8 cellular contexts compared by ENCODE assay signal in the genomic region with DNA sequence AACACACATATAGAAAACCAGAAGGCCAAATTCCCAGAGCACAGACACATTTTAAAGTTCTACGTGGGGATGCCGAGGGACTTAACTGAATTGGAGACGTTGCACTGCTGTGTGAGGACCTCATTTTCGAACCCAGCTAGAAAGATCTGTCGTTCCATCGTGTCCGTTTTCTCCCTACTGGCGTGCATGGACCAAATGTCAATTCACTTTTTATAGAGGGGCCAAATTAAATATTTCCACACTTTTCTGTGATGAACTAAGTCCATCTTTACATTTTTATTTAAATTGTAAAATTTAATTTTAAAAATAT. TPM values are rescaled to one million over a fixed set of nuclear protein-coding genes. Genes with fewer than 3 reads are reported as not detected.
DNase-seq lines count a peak whose midpoint lies in the region; ATAC-seq and TF ChIP-seq lines count a peak whose summit lies in the region.

No MANE protein-coding gene starts in this region.

- H3K4me3 ChIP-seq in gastroesophageal sphincter, result peak overlapping the region; percentile 77 to 91

- peaks cover 58% of the 10 kb centered on the region for H3K4me1 Mint-ChIP-seq in activated CD8-positive, alpha-beta memory T cell treated with anti-CD3 and anti-CD28 coated beads, Interleukin-2, amount 10 ng/mL, durations not matched to agents 7 days and 5 days
- H3K4me1 Mint-ChIP-seq in T-helper 17 cell, result peaks cover 53% of the 10 kb centered on the region
- peaks cover 53% of the 10 kb centered on the region for H3K4me1 Mint-ChIP-seq in stimulated activated effector memory CD8-positive, alpha-beta T cell treated with anti-CD3 and anti-CD28 coated beads, Interleukin-12 subunit alpha, Interleukin-12 subunit beta, amount 100 ng/mL, for 72 hours

- TF ChIP-seq CTCF in gastroesophageal sphincter (IDR thresholded peaks at IDR 0.05), result no peak

- H3K27me3 ChIP-seq in gastroesophageal sphincter, result no peaks in the 10 kb centered on the region

- no peak for TF ChIP-seq EP300 in gastroesophageal sphincter (IDR thresholded peaks at IDR 0.05)

- peaks cover 5 to 63% (median 5%) of the 10 kb centered on the region in 3 donors for H3K4me1 ChIP-seq in gastroesophageal sphincter

- H3K4me3 Mint-ChIP-seq in activated CD8-positive, alpha-beta memory T cell treated with anti-CD3 and anti-CD28 coated beads, Interleukin-2, amount 10 ng/mL, durations not matched to agents 7 days and 5 days, result peak overlapping the region; percentile 98
- peak overlapping the region; percentile 98 for H3K4me3 Mint-ChIP-seq in T-helper 17 cell
- peak overlapping the region; percentile 100 for H3K4me3 Mint-ChIP-seq in stimulated activated effector memory CD8-positive, alpha-beta T cell treated with anti-CD3 and anti-CD28 coated beads, Interleukin-12 subunit alpha, Interleukin-12 subunit beta, amount 100 ng/mL, for 72 hours

- no peaks in the 10 kb centered on the region for H3K9me3 ChIP-seq in T-helper 17 cell (ENCODE audit: control insufficient read depth, low read length, poor library complexity, severe bottlenecking)
- no peaks in the 10 kb centered on the region for H3K9me3 ChIP-seq in gastroesophageal sphincter

- no peaks in the 10 kb centered on the region for H3K36me3 ChIP-seq in gastroesophageal sphincter

- peaks cover 25% of the 10 kb centered on the region for H3K27me3 Mint-ChIP-seq in activated CD8-positive, alpha-beta memory T cell treated with anti-CD3 and anti-CD28 coated beads, Interleukin-2, amount 10 ng/mL, durations not matched to agents 7 days and 5 days
- H3K27me3 Mint-ChIP-seq in T-helper 17 cell, result no peaks in the 10 kb centered on the region

- DNase-seq in activated CD8-positive, alpha-beta memory T cell treated with anti-CD3 and anti-CD28 coated beads, Interleukin-2, amount 10 ng/mL, durations not matched to agents 7 days and 5 days, result no peak
- DNase-seq in activated CD8-positive, alpha-beta memory T cell treated with anti-CD3 and anti-CD28 coated beads, Interleukin-2, amount 50 U/mL, for 48 hours, result no peak
- DNase-seq in T-helper 17 cell (no peak), NK-92 (lab: John Stamatoyannopoulos, UW; ENCODE audit: unreplicated experiment) (no peak), KG1 (lab: John Stamatoyannopoulos, UW) (no peak), NCI-H774 (lab: John Stamatoyannopoulos, UW) (no peak)
- no peak for DNase-seq in stimulated activated effector memory CD8-positive, alpha-beta T cell treated with anti-CD3 and anti-CD28 coated beads, Interleukin-12 subunit alpha, Interleukin-12 subunit beta, amount 100 ng/mL, for 72 hours (ENCODE audit: low spot score in 2 of 2)

- no peaks in the 10 kb centered on the region for H3K9me3 Mint-ChIP-seq in activated CD8-positive, alpha-beta memory T cell treated with anti-CD3 and anti-CD28 coated beads, Interleukin-2, amount 10 ng/mL, durations not matched to agents 7 days and 5 days (ENCODE audit: low read depth)
- no peaks in the 10 kb centered on the region for H3K9me3 Mint-ChIP-seq in stimulated activated effector memory CD8-positive, alpha-beta T cell treated with anti-CD3 and anti-CD28 coated beads, Interleukin-12 subunit alpha, Interleukin-12 subunit beta, amount 100 ng/mL, for 72 hours

- peaks cover 21% of the 10 kb centered on the region for H3K36me3 Mint-ChIP-seq in activated CD8-positive, alpha-beta memory T cell treated with anti-CD3 and anti-CD28 coated beads, Interleukin-2, amount 10 ng/mL, durations not matched to agents 7 days and 5 days
- peaks cover 5% of the 10 kb centered on the region for H3K36me3 Mint-ChIP-seq in T-helper 17 cell (ENCODE audit: low read depth)
- H3K36me3 Mint-ChIP-seq in stimulated activated effector memory CD8-positive, alpha-beta T cell treated with anti-CD3 and anti-CD28 coated beads, Interleukin-12 subunit alpha, Interleukin-12 subunit beta, amount 100 ng/mL, for 72 hours, result peaks cover 47% of the 10 kb centered on the region

- CTCF ChIA-PET in activated CD8-positive, alpha-beta memory T cell treated with anti-CD3 and anti-CD28 coated beads, Interleukin-2, amount 10 ng/mL, durations not matched to agents 7 days and 5 days (lab: Charles Lee), result interaction anchor here (1.0 to 1.4 kb wide), 3 partner anchors 34 to 269 kb away, joined by 3 to 6 read pairs (median 3); no protein-coding TSS in a partner anchor

- WGBS in gastroesophageal sphincter (ENCODE audit: low coverage in 1 of 2), 2 donors, result 0% methylated on average over 8 of the region's 8 CpGs

- H3K27ac Mint-ChIP-seq in activated CD8-positive, alpha-beta memory T cell treated with anti-CD3 and anti-CD28 coated beads, Interleukin-2, amount 10 ng/mL, durations not matched to agents 7 days and 5 days, result peak overlapping the region; percentile 98
- peak overlapping the region; percentile 99 for H3K27ac Mint-ChIP-seq in T-helper 17 cell
- peak overlapping the region; percentile 98 for H3K27ac Mint-ChIP-seq in stimulated activated effector memory CD8-positive, alpha-beta T cell treated with anti-CD3 and anti-CD28 coated beads, Interleukin-12 subunit alpha, Interleukin-12 subunit beta, amount 100 ng/mL, for 72 hours

- H3K27ac ChIP-seq in gastroesophageal sphincter, result peak overlapping the region; percentile 93 to 100 (median 97)

- no peak for TF ChIP-seq POLR2A in gastroesophageal sphincter (IDR thresholded peaks at IDR 0.05)

- no peak for ATAC-seq in activated CD8-positive, alpha-beta memory T cell treated with anti-CD3 and anti-CD28 coated beads, Interleukin-2, amount 10 ng/mL, durations not matched to agents 7 days and 5 days
- ATAC-seq in T-helper 17 cell (no peak), gastroesophageal sphincter (no peak)
- no peak for ATAC-seq in stimulated activated effector memory CD8-positive, alpha-beta T cell treated with anti-CD3 and anti-CD28 coated beads, Interleukin-12 subunit alpha, Interleukin-12 subunit beta, amount 100 ng/mL, for 72 hours

RNA-seq across cellular contexts. Expression of a gene that starts 0.7 kb away (rescaled TPM):
- total RNA-seq in activated CD8-positive, alpha-beta memory T cell treated with anti-CD3 and anti-CD28 coated beads, Interleukin-2, amount 10 ng/mL, durations not matched to agents 7 days and 5 days, result 10 to 100 TPM; 13.8 to 20.4 TPM
- total RNA-seq in T-helper 17 cell, result 10 to 100 TPM; 17.5 to 17.6 TPM
- 10 to 100 TPM; 22.3 to 41.7 (median 33.8) TPM for total RNA-seq in gastroesophageal sphincter

RNA-seq across cellular contexts. Expression of a gene that starts 1.0 kb away (rescaled TPM):
- 10 to 100 TPM; 31.5 to 33.5 TPM for total RNA-seq in activated CD8-positive, alpha-beta memory T cell treated with anti-CD3 and anti-CD28 coated beads, Interleukin-2, amount 10 ng/mL, durations not matched to agents 7 days and 5 days
- total RNA-seq in T-helper 17 cell (10 to 100 TPM; 20.8 to 25.1 TPM), gastroesophageal sphincter (10 to 100 TPM; 24.9 to 46.8 (median 29.6) TPM)
